Comparison of ENCODE assay signal across 1 cellular context in the genomic region with DNA sequence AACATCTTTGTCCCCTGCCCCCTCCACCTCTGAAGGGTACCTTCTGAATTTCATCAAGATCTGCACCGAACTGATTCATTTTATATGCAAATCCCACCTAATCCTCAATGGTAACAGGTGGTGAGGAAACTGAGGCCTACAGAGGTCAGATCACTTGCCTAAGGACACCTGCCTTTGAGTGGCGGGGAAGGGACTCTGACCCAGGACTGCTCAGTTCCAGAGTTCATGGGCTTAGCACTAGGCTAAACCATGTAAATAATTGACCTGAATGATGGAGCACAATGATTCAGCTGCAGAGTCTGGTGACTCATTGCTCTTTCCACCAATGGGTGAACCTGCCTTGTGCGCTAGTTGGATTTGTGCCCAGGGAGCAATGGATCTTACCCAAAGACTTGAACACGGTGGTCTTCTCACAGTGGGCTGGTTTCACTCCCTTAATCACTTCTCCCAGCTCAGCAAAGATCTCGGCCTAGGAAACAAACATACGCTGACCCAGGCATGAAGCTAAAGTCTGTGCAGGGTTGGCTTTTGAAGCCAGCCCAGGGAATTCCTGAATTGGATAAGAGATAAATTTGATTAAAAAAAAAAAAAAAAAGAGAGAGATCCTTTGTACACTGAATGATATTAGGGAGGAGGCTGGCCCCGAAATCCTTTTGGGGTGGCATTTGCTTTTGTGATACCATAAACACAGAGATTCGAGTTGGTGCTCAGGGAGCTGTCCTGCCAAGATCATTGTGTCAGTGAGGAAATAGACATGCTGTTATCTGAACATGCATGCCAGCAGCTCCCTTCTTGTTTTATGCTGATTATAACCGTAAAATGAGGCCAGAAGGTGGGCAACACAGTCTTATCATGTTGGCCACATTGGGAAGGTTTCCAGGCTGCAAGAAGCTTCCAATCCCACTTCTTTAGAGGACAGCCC.
A peak's percentile ranks its signal among the peaks of the same experiment; 100 is the strongest.
TF ChIP-seq lines count a peak whose summit lies in the region.

No MANE protein-coding gene starts in this region.

TF ChIP-seq in K562, 482 proteins besides CTCF, POLR2A, EP300 and RAD21 (continued from another document and continues in another):
- TF ChIP-seq, protein P1, sequence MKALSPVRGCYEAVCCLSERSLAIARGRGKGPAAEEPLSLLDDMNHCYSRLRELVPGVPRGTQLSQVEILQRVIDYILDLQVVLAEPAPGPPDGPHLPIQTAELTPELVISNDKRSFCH (CRISPR knock-in tag; IDR thresholded peaks at IDR 0.05) = no peak
- TF ChIP-seq, protein P1 (tag; IDR thresholded peaks at IDR 0.05) = 0 out of 2 replicates have a peak, but pooled peaks have one; percentile 19
- TF ChIP-seq, protein P2, sequence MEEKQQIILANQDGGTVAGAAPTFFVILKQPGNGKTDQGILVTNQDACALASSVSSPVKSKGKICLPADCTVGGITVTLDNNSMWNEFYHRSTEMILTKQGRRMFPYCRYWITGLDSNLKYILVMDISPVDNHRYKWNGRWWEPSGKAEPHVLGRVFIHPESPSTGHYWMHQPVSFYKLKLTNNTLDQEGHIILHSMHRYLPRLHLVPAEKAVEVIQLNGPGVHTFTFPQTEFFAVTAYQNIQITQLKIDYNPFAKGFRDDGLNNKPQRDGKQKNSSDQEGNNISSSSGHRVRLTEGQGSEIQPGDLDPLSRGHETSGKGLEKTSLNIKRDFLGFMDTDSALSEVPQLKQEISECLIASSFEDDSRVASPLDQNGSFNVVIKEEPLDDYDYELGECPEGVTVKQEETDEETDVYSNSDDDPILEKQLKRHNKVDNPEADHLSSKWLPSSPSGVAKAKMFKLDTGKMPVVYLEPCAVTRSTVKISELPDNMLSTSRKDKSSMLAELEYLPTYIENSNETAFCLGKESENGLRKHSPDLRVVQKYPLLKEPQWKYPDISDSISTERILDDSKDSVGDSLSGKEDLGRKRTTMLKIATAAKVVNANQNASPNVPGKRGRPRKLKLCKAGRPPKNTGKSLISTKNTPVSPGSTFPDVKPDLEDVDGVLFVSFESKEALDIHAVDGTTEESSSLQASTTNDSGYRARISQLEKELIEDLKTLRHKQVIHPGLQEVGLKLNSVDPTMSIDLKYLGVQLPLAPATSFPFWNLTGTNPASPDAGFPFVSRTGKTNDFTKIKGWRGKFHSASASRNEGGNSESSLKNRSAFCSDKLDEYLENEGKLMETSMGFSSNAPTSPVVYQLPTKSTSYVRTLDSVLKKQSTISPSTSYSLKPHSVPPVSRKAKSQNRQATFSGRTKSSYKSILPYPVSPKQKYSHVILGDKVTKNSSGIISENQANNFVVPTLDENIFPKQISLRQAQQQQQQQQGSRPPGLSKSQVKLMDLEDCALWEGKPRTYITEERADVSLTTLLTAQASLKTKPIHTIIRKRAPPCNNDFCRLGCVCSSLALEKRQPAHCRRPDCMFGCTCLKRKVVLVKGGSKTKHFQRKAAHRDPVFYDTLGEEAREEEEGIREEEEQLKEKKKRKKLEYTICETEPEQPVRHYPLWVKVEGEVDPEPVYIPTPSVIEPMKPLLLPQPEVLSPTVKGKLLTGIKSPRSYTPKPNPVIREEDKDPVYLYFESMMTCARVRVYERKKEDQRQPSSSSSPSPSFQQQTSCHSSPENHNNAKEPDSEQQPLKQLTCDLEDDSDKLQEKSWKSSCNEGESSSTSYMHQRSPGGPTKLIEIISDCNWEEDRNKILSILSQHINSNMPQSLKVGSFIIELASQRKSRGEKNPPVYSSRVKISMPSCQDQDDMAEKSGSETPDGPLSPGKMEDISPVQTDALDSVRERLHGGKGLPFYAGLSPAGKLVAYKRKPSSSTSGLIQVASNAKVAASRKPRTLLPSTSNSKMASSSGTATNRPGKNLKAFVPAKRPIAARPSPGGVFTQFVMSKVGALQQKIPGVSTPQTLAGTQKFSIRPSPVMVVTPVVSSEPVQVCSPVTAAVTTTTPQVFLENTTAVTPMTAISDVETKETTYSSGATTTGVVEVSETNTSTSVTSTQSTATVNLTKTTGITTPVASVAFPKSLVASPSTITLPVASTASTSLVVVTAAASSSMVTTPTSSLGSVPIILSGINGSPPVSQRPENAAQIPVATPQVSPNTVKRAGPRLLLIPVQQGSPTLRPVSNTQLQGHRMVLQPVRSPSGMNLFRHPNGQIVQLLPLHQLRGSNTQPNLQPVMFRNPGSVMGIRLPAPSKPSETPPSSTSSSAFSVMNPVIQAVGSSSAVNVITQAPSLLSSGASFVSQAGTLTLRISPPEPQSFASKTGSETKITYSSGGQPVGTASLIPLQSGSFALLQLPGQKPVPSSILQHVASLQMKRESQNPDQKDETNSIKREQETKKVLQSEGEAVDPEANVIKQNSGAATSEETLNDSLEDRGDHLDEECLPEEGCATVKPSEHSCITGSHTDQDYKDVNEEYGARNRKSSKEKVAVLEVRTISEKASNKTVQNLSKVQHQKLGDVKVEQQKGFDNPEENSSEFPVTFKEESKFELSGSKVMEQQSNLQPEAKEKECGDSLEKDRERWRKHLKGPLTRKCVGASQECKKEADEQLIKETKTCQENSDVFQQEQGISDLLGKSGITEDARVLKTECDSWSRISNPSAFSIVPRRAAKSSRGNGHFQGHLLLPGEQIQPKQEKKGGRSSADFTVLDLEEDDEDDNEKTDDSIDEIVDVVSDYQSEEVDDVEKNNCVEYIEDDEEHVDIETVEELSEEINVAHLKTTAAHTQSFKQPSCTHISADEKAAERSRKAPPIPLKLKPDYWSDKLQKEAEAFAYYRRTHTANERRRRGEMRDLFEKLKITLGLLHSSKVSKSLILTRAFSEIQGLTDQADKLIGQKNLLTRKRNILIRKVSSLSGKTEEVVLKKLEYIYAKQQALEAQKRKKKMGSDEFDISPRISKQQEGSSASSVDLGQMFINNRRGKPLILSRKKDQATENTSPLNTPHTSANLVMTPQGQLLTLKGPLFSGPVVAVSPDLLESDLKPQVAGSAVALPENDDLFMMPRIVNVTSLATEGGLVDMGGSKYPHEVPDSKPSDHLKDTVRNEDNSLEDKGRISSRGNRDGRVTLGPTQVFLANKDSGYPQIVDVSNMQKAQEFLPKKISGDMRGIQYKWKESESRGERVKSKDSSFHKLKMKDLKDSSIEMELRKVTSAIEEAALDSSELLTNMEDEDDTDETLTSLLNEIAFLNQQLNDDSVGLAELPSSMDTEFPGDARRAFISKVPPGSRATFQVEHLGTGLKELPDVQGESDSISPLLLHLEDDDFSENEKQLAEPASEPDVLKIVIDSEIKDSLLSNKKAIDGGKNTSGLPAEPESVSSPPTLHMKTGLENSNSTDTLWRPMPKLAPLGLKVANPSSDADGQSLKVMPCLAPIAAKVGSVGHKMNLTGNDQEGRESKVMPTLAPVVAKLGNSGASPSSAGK (IDR thresholded peaks at IDR 0.05) = peak; percentile 45; the same call in 1 of the 2 replicates
- TF ChIP-seq, protein P3, sequence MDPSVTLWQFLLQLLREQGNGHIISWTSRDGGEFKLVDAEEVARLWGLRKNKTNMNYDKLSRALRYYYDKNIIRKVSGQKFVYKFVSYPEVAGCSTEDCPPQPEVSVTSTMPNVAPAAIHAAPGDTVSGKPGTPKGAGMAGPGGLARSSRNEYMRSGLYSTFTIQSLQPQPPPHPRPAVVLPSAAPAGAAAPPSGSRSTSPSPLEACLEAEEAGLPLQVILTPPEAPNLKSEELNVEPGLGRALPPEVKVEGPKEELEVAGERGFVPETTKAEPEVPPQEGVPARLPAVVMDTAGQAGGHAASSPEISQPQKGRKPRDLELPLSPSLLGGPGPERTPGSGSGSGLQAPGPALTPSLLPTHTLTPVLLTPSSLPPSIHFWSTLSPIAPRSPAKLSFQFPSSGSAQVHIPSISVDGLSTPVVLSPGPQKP (CRISPR knock-in tag; IDR thresholded peaks at IDR 0.05) = no peak
- peak; percentile 91 for TF ChIP-seq JUN (IDR thresholded peaks at IDR 0.05; ENCODE audit: borderline replicate concordance, low read depth, low read length)
- TF ChIP-seq JUN (CRISPR knock-in tag; IDR thresholded peaks at IDR 0.05; ENCODE audit: borderline replicate concordance) = no peak
- TF ChIP-seq, protein P4, sequence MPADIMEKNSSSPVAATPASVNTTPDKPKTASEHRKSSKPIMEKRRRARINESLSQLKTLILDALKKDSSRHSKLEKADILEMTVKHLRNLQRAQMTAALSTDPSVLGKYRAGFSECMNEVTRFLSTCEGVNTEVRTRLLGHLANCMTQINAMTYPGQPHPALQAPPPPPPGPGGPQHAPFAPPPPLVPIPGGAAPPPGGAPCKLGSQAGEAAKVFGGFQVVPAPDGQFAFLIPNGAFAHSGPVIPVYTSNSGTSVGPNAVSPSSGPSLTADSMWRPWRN (IDR thresholded peaks at IDR 0.05; ENCODE audit: low read depth) = 0 out of 2 replicates have a peak, but pooled peaks have one; percentile 56
- TF ChIP-seq ZNF311 (CRISPR knock-in tag; IDR thresholded peaks at IDR 0.05) = no peak
- TF ChIP-seq, protein P5, sequence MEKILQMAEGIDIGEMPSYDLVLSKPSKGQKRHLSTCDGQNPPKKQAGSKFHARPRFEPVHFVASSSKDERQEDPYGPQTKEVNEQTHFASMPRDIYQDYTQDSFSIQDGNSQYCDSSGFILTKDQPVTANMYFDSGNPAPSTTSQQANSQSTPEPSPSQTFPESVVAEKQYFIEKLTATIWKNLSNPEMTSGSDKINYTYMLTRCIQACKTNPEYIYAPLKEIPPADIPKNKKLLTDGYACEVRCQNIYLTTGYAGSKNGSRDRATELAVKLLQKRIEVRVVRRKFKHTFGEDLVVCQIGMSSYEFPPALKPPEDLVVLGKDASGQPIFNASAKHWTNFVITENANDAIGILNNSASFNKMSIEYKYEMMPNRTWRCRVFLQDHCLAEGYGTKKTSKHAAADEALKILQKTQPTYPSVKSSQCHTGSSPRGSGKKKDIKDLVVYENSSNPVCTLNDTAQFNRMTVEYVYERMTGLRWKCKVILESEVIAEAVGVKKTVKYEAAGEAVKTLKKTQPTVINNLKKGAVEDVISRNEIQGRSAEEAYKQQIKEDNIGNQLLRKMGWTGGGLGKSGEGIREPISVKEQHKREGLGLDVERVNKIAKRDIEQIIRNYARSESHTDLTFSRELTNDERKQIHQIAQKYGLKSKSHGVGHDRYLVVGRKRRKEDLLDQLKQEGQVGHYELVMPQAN (IDR thresholded peaks at IDR 0.05; ENCODE audit: borderline replicate concordance) = no peak
- TF ChIP-seq ZNF253 (CRISPR knock-in tag; conservative IDR thresholded peaks at IDR 0.05) = no peak
- TF ChIP-seq PTTG1 (tag; IDR thresholded peaks at IDR 0.05; ENCODE audit: low read depth) = no peak
- TF ChIP-seq, protein P6, sequence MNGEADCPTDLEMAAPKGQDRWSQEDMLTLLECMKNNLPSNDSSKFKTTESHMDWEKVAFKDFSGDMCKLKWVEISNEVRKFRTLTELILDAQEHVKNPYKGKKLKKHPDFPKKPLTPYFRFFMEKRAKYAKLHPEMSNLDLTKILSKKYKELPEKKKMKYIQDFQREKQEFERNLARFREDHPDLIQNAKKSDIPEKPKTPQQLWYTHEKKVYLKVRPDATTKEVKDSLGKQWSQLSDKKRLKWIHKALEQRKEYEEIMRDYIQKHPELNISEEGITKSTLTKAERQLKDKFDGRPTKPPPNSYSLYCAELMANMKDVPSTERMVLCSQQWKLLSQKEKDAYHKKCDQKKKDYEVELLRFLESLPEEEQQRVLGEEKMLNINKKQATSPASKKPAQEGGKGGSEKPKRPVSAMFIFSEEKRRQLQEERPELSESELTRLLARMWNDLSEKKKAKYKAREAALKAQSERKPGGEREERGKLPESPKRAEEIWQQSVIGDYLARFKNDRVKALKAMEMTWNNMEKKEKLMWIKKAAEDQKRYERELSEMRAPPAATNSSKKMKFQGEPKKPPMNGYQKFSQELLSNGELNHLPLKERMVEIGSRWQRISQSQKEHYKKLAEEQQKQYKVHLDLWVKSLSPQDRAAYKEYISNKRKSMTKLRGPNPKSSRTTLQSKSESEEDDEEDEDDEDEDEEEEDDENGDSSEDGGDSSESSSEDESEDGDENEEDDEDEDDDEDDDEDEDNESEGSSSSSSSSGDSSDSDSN (IDR thresholded peaks at IDR 0.05; ENCODE audit: borderline replicate concordance in 1 of 2, low read depth in 2 of 2, low read length in 2 of 2) = no peak
- peak; percentile 82; the same call in 1 of the 2 replicates for TF ChIP-seq NCOA1 (IDR thresholded peaks at IDR 0.05; ENCODE audit: low read depth)
- peak; percentile 61 for TF ChIP-seq BCOR (IDR thresholded peaks at IDR 0.05)
- no peak for TF ChIP-seq ZSCAN32 (CRISPR knock-in tag; IDR thresholded peaks at IDR 0.05)
- TF ChIP-seq, protein P7, sequence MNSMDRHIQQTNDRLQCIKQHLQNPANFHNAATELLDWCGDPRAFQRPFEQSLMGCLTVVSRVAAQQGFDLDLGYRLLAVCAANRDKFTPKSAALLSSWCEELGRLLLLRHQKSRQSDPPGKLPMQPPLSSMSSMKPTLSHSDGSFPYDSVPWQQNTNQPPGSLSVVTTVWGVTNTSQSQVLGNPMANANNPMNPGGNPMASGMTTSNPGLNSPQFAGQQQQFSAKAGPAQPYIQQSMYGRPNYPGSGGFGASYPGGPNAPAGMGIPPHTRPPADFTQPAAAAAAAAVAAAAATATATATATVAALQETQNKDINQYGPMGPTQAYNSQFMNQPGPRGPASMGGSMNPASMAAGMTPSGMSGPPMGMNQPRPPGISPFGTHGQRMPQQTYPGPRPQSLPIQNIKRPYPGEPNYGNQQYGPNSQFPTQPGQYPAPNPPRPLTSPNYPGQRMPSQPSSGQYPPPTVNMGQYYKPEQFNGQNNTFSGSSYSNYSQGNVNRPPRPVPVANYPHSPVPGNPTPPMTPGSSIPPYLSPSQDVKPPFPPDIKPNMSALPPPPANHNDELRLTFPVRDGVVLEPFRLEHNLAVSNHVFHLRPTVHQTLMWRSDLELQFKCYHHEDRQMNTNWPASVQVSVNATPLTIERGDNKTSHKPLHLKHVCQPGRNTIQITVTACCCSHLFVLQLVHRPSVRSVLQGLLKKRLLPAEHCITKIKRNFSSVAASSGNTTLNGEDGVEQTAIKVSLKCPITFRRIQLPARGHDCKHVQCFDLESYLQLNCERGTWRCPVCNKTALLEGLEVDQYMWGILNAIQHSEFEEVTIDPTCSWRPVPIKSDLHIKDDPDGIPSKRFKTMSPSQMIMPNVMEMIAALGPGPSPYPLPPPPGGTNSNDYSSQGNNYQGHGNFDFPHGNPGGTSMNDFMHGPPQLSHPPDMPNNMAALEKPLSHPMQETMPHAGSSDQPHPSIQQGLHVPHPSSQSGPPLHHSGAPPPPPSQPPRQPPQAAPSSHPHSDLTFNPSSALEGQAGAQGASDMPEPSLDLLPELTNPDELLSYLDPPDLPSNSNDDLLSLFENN (IDR thresholded peaks at IDR 0.05; ENCODE audit: low read depth in 2 of 2, low read length in 2 of 2) = peak in 1 of 2 experiments; percentile 96; a peak in 2 of 4 replicates
- peak; percentile 53 for TF ChIP-seq SP1 (CRISPR knock-in tag; IDR thresholded peaks at IDR 0.05)
- TF ChIP-seq, protein P8, sequence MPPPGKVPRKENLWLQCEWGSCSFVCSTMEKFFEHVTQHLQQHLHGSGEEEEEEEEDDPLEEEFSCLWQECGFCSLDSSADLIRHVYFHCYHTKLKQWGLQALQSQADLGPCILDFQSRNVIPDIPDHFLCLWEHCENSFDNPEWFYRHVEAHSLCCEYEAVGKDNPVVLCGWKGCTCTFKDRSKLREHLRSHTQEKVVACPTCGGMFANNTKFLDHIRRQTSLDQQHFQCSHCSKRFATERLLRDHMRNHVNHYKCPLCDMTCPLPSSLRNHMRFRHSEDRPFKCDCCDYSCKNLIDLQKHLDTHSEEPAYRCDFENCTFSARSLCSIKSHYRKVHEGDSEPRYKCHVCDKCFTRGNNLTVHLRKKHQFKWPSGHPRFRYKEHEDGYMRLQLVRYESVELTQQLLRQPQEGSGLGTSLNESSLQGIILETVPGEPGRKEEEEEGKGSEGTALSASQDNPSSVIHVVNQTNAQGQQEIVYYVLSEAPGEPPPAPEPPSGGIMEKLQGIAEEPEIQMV (tag; conservative IDR thresholded peaks at IDR 0.05; ENCODE audit: low read depth) = no peak
- no peak for TF ChIP-seq SRSF7 (optimal IDR thresholded peaks at IDR 0.05; ENCODE audit: low read depth, low read length)
- peak; percentile 98 for TF ChIP-seq NCOR1 (IDR thresholded peaks at IDR 0.05)
- peak; percentile 94 for TF ChIP-seq FOXM1 (IDR thresholded peaks at IDR 0.05; ENCODE audit: low read depth)
- no peak for TF ChIP-seq FOXM1 (CRISPR knock-in tag; IDR thresholded peaks at IDR 0.05; ENCODE audit: low read depth)
- no peak for TF ChIP-seq PRMT5 (CRISPR knock-in tag; IDR thresholded peaks at IDR 0.05)
- TF ChIP-seq MEF2A (IDR thresholded peaks at IDR 0.05; ENCODE audit: control insufficient read depth, low read depth, low read length) = 0 out of 2 replicates have a peak, but pooled peaks have one; percentile 15
- TF ChIP-seq KLF6 (CRISPR knock-in tag; IDR thresholded peaks at IDR 0.05; ENCODE audit: borderline replicate concordance) = no peak
